Comparison of ENCODE assay signal across 8 cellular contexts in genomic region chr2:197310271-197310939, GRCh38. TPM values are rescaled to one million over a fixed set of nuclear protein-coding genes. Genes with fewer than 3 reads are reported as not detected.
A peak's percentile ranks its signal among the peaks of the same experiment; 100 is the strongest.
DNase-seq lines count a peak whose midpoint lies in the region; TF ChIP-seq lines count a peak whose summit lies in the region.

Gene ANKRD44 (minus strand): TSS chr2:197310780. CDS start chr2:197310604, 176 bp downstream.

- no peaks in the 10 kb centered on the region for H3K79me2 ChIP-seq in neural progenitor cell (ENCODE audit: low read depth)

- H3F3A ChIP-seq in neural progenitor cell (ENCODE audit: low read depth): peaks cover 20% of the 10 kb centered on the region

- peak within 1 kb of the TSS; percentile 94 for H3K4me3 Mint-ChIP-seq in neural progenitor cell

- H3K4me3 ChIP-seq in fibroblast of villous mesenchyme (ENCODE audit: low read depth, low read length) (peak within 1 kb of the TSS; percentile 72), neural progenitor cell (peak within 1 kb of the TSS; percentile 69)

- H3K9ac ChIP-seq in neural progenitor cell: peak within 1 kb of the TSS; percentile 50

- peak within 1 kb of the TSS; percentile 98 for H2AFZ ChIP-seq in neural progenitor cell (replicated peaks)

- TF ChIP-seq CTCF in fibroblast of villous mesenchyme (IDR thresholded peaks at IDR 0.05; ENCODE audit: insufficient read depth, low read depth, low read length): peak; percentile 5
- peak; percentile 34 for TF ChIP-seq CTCF in neural progenitor cell (IDR thresholded peaks at IDR 0.05)

- no peaks in the 10 kb centered on the region for H3K36me3 ChIP-seq in neural progenitor cell

- no peaks in the 10 kb centered on the region for H3K9me3 ChIP-seq in neural progenitor cell (ENCODE audit: low read depth)

- peaks cover 15% of the 10 kb centered on the region for H3K27me3 Mint-ChIP-seq in neural progenitor cell (ENCODE audit: insufficient read depth, low read depth)

- H3K4me1 Mint-ChIP-seq in neural progenitor cell: peaks cover 5% of the 10 kb centered on the region

- H4K20me1 ChIP-seq in neural progenitor cell (ENCODE audit: low read depth): no peaks in the 10 kb centered on the region

- DNase-seq in ELR (ENCODE audit: low read depth): peak; percentile 87
- peak; percentile 75 for DNase-seq in H4 (ENCODE audit: low spot score)
- DNase-seq in LoVo (ENCODE audit: low spot score): peak; percentile 87
- DNase-seq in SIG-M5 (lab: John Stamatoyannopoulos, UW): peak; percentile 29
- DNase-seq in activated gamma-delta T cell (lab: John Stamatoyannopoulos, UW): peak; percentile 90
- DNase-seq in fibroblast of villous mesenchyme (ENCODE audit: low read depth): peak; percentile 74
- peak; percentile 94 for DNase-seq in neural progenitor cell (ENCODE audit: low spot score)
- DNase-seq in stromal cell of bone marrow (ENCODE audit: low read depth): peak; percentile 79

- no peaks in the 10 kb centered on the region for H3K36me3 Mint-ChIP-seq in neural progenitor cell

- peaks cover 66% of the 10 kb centered on the region for H3K27me3 ChIP-seq in neural progenitor cell

- no peaks in the 10 kb centered on the region for H3K9me3 Mint-ChIP-seq in neural progenitor cell

- H3K4me2 ChIP-seq in neural progenitor cell: peak within 1 kb of the TSS; percentile 97

- H3K4me1 ChIP-seq in neural progenitor cell: peaks cover 6% of the 10 kb centered on the region

- no peak within 1 kb of the TSS for H3K27ac ChIP-seq in neural progenitor cell

- H3K27ac Mint-ChIP-seq in neural progenitor cell: peak within 1 kb of the TSS; percentile 74

RNA-seq across cellular contexts. Expression of gene ANKRD44, which starts in this region (rescaled TPM):
- 1.9 and 4.0 TPM in 2 replicates for total RNA-seq in H4 (2014; rRNA removed; shearing (Covaris generic))
- 3.9 and 7.7 TPM in 2 replicates for total RNA-seq in fibroblast of villous mesenchyme
- 2.5 and 3.4 TPM in 2 replicates for total RNA-seq in neural progenitor cell (ENCODE audit: low replicate concordance)

Comparison
In these comparisons a context has a peak if more than half of its experiments do, and no peak if none do; other contexts are left out.
1. DNase-seq: peak in every context shown above with its lines; median percentile 94 in neural progenitor cell; 90 in activated gamma-delta T cell; 87 in ELR; 87 in LoVo; 79 in stromal cell of bone marrow; 75 in H4; 74 in fibroblast of villous mesenchyme; 29 in SIG-M5.